23 cellular contexts compared by ENCODE assay signal in the genomic region with DNA sequence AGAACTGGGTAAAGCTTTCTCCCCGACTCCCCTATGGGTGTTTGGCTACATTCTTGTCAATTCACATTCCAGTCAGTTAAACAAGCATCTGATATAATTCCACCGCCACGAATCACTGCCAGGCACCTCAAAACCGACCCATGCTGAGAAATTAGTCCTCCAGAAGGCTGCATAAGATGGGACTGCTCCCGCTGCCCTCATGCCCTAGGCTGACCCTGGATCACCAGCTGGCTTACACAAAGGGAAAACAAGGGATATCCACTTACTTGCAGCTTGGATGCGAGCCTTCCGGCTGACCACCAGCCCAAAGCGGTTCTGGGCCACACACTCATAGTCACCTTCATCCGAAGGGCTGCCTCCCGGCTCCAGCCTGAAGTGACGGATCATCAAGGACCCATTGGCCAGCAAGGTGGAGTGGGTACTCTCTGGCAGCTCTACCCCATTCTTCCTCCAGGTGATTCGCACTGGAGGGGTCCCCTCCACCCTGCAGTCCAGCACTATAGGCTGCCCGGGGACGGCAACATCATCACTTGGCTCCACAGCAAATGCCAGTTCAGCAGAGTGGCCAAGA. TPM values are rescaled to one million over a fixed set of nuclear protein-coding genes. Genes with fewer than 3 reads are reported as not detected.
A peak's percentile ranks its signal among the peaks of the same experiment; 100 is the strongest.
DNase-seq lines count a peak whose midpoint lies in the region; ATAC-seq and TF ChIP-seq lines count a peak whose summit lies in the region.
"Had no signal": no experiment of that assay in that cellular context is flagged by ENCODE, and none has a peak within 500 bp of the region (broad histone marks: within the 10 kb centered on the region; RNA-seq: fewer than 3 reads in every experiment).

No MANE protein-coding gene starts in this region.

- H3K4me3 Mint-ChIP-seq in Calu3 (ENCODE audit: low read depth, unreplicated experiment) = no peak overlapping the region
- H3K4me3 Mint-ChIP-seq: activated naive CD4-positive, alpha-beta T cell treated with anti-CD3 and anti-CD28 coated beads, Interleukin-2, amount 10 ng/mL, durations not matched to agents 7 days and 5 days had no signal

- peaks cover 5% of the 10 kb centered on the region for H3K36me3 ChIP-seq in ectodermal cell (ENCODE audit: control insufficient read depth, insufficient read depth, low read length)
- no peaks in the 10 kb centered on the region for H3K36me3 ChIP-seq in neural cell (ENCODE audit: insufficient read depth, low read length)
- H3K36me3 ChIP-seq: colonic mucosa, neutrophil had no signal

- POLR2A ChIA-PET in RWPE1 (lab: Yijun Ruan, JAX; ENCODE audit: low non-redundant PET) = no interaction called here

- H3K4me1 Mint-ChIP-seq in Calu3 (ENCODE audit: low read depth, unreplicated experiment) = peaks cover 9% of the 10 kb centered on the region

- H4K20me1 ChIP-seq in neural cell (ENCODE audit: insufficient read depth) = no peaks in the 10 kb centered on the region

- H3K9me2 ChIP-seq in neural cell (ENCODE audit: insufficient read depth, low read length) = no peaks in the 10 kb centered on the region

- H3K9ac ChIP-seq in neural cell (ENCODE audit: low read length) = no peak overlapping the region

- H3K9me3 ChIP-seq in ectodermal cell (ENCODE audit: control insufficient read depth, low read length) = no peaks in the 10 kb centered on the region
- no peaks in the 10 kb centered on the region for H3K9me3 ChIP-seq in neural cell (ENCODE audit: low read length)
- H3K9me3 ChIP-seq: colonic mucosa, neutrophil, testis had no signal

- 75 to 79% methylated on average over 14 of the region's 14 CpGs for WGBS in ectodermal cell, 2 experiments

- peaks cover 83% of the 10 kb centered on the region for H3K27me3 Mint-ChIP-seq in Calu3 (ENCODE audit: unreplicated experiment)

- H3K27ac ChIP-seq in ectodermal cell (ENCODE audit: insufficient read depth, low read depth, low read length, poor library complexity, severe bottlenecking) (no peak overlapping the region), neural cell (ENCODE audit: low read length) (no peak overlapping the region), RWPE1 (no peak overlapping the region)
- H3K27ac ChIP-seq: colonic mucosa, neutrophil, testis had no signal

- CTCF ChIA-PET in Calu3 (lab: Charles Lee) = no interaction called here
- CTCF ChIA-PET in RWPE1 (lab: Yijun Ruan, JAX) = interaction anchor here (0.7 to 1.4 kb wide), 2 partner anchors 11 to 37 kb away, joined by 3 to 4 read pairs; no protein-coding TSS in a partner anchor

- H3K4me2 ChIP-seq in neural cell (ENCODE audit: low read length) = no peak overlapping the region

- no peak overlapping the region for H3K4me3 ChIP-seq in AG10803 (ENCODE audit: low read length)
- H3K4me3 ChIP-seq in ectodermal cell (ENCODE audit: insufficient read depth, low read depth, low read length) = peak overlapping the region; percentile 7
- H3K4me3 ChIP-seq in neural cell (ENCODE audit: low read length) = peak overlapping the region; percentile 98
- H3K4me3 ChIP-seq: colonic mucosa, testis had no signal

- peak; percentile 27 for DNase-seq in AG10803 (ENCODE audit: low read depth)
- peak; percentile 28 for DNase-seq in NCI-H226
- no peak for DNase-seq in SKM-1 treated with dmso at 0.1 percent for 144 hours (lab: John Stamatoyannopoulos, UW; ENCODE audit: unreplicated experiment)
- no peak for DNase-seq in Calu3
- DNase-seq in RWPE1 (ENCODE audit: low spot score) = no peak
- DNase-seq: activated CD4-positive, alpha-beta T cell treated with anti-CD3 and anti-CD28 coated beads, Interleukin-2, amount 50 U/mL, for 48 hours; activated naive CD4-positive, alpha-beta T cell treated with anti-CD3 and anti-CD28 coated beads, Interleukin-2, amount 10 ng/mL, durations not matched to agents 7 days and 5 days; colonic mucosa; DMS 273 treated with DMSO at 0.1 percent for 48 hours; left cardiac atrium; MV-4-11; NCI-H1930; NCI-H446 treated with DMSO at 0.1 percent for 48 hours; stimulated activated CD4-positive, alpha-beta T cell treated with anti-CD3 and anti-CD28 coated beads, Interleukin-15, amount 100 ng/mL, for 24 hours; testis had no signal

- peaks cover 52% of the 10 kb centered on the region for H3K4me1 ChIP-seq in ectodermal cell (ENCODE audit: control insufficient read depth, insufficient read depth, low read length)

- peaks cover 18% of the 10 kb centered on the region for H3K79me2 ChIP-seq in neural cell (replicated peaks; ENCODE audit: insufficient read depth, low read length)

- intact Hi-C loops in Calu3 (cut with micrococcal nuclease; ENCODE audit: unreplicated experiment) = no loop called here

- no peak for TF ChIP-seq CTCF in AG10803 (conservative IDR thresholded peaks at IDR 0.05; ENCODE audit: low read length)
- TF ChIP-seq CTCF in neural cell (IDR thresholded peaks at IDR 0.05; ENCODE audit: poor library complexity, severe bottlenecking) = no peak
- no peak for TF ChIP-seq CTCF in Calu3 (IDR thresholded peaks at IDR 0.05; ENCODE audit: unreplicated experiment)
- TF ChIP-seq CTCF in RWPE1 (conservative IDR thresholded peaks at IDR 0.05; ENCODE audit: low read depth) = no peak

- H3K27me3 ChIP-seq in ectodermal cell (ENCODE audit: control insufficient read depth, insufficient read depth, low read length, poor library complexity, severe bottlenecking) (no peaks in the 10 kb centered on the region), neural cell (ENCODE audit: insufficient read depth, low read depth, low read length) (no peaks in the 10 kb centered on the region)
- H3K27me3 ChIP-seq: testis had no signal

- no peak overlapping the region for H2AFZ ChIP-seq in neural cell (ENCODE audit: low read depth, low read length)

- H3K27ac Mint-ChIP-seq in Calu3 (ENCODE audit: unreplicated experiment) = no peak overlapping the region
- H3K27ac Mint-ChIP-seq: activated naive CD4-positive, alpha-beta T cell treated with anti-CD3 and anti-CD28 coated beads, Interleukin-2, amount 10 ng/mL, durations not matched to agents 7 days and 5 days; CD14-positive monocyte had no signal

- TF ChIP-seq EP300 in neural cell (conservative IDR thresholded peaks at IDR 0.05; ENCODE audit: poor library complexity, severe bottlenecking) = no peak

- no peaks in the 10 kb centered on the region for H3K9me3 Mint-ChIP-seq in Calu3 (ENCODE audit: low read depth, unreplicated experiment)
- H3K9me3 Mint-ChIP-seq: activated naive CD4-positive, alpha-beta T cell treated with anti-CD3 and anti-CD28 coated beads, Interleukin-2, amount 10 ng/mL, durations not matched to agents 7 days and 5 days had no signal

- TF ChIP-seq RAD21 in neural cell (conservative IDR thresholded peaks at IDR 0.05) = no peak

- peaks cover 6% of the 10 kb centered on the region for H3K36me3 Mint-ChIP-seq in Calu3 (ENCODE audit: insufficient read depth, unreplicated experiment)
- H3K36me3 Mint-ChIP-seq: activated naive CD4-positive, alpha-beta T cell treated with anti-CD3 and anti-CD28 coated beads, Interleukin-2, amount 10 ng/mL, durations not matched to agents 7 days and 5 days had no signal

- H3F3A ChIP-seq in neural cell (ENCODE audit: insufficient read depth, low read length, poor library complexity, severe bottlenecking) = no peaks in the 10 kb centered on the region

- ATAC-seq in HG02759 (IDR thresholded peaks at IDR 0.05; ENCODE audit: unreplicated experiment) = no peak
- ATAC-seq: left cardiac atrium, Right ventricle myocardium inferior had no signal

- no TSS peak for BruUV-seq in Calu3 (replicated peaks; lab: Mats Ljungman, UMichigan)

TF ChIP-seq in neural cell, 6 proteins besides CTCF, POLR2A, EP300 and RAD21:
- no peak for TF ChIP-seq REST (IDR thresholded peaks at IDR 0.05; ENCODE audit: borderline replicate concordance)
- no peak for TF ChIP-seq EZH2 (IDR thresholded peaks at IDR 0.05; ENCODE audit: borderline replicate concordance, insufficient read depth, low read length, poor library complexity, severe bottlenecking)
- TF ChIP-seq SMC3 (conservative IDR thresholded peaks at IDR 0.05; ENCODE audit: poor library complexity) = no peak
- no peak for TF ChIP-seq MXI1 (conservative IDR thresholded peaks at IDR 0.05; ENCODE audit: poor library complexity, severe bottlenecking)
- no peak for TF ChIP-seq TAF1 (IDR thresholded peaks at IDR 0.05; ENCODE audit: low read depth)
- TF ChIP-seq POLR2AphosphoS5 (IDR thresholded peaks at IDR 0.05) = no peak

RNA-seq across cellular contexts. Expression of gene IGDCC3, which starts 2.9 kb away (rescaled TPM):
- polyA plus RNA-seq in ectodermal cell (2013, experiment 1 of 4) = 142 TPM
- 154 TPM for polyA plus RNA-seq in ectodermal cell (2013, experiment 2 of 4)
- 120 TPM for polyA plus RNA-seq in ectodermal cell (2013, experiment 3 of 4)
- 137 TPM for polyA plus RNA-seq in ectodermal cell (2013, experiment 4 of 4)
- polyA plus RNA-seq in neural cell = 14.4 and 18.8 TPM in 2 replicates
- 21.0 and 21.9 TPM in 2 replicates for polyA minus RNA-seq in neural cell
- total RNA-seq in Calu3 (2022) = not detected in 2 replicates
- total RNA-seq: mesenteric fat pad; T-helper 1 cell treated with Interleukin-12 subunit alpha and Interleukin-12 subunit beta and Interleukin-4 antibody, amounts not matched to agents 30 ng/mL and 1 ng/mL, for 36 hours had no signal
- polyA plus RNA-seq: CD14-positive monocyte had no signal

RNA-seq across cellular contexts. Expression of gene IGDCC4, which starts 47.8 kb away (rescaled TPM):
- polyA plus RNA-seq in ectodermal cell (2013, experiment 1 of 4) = 23.5 TPM
- polyA plus RNA-seq in ectodermal cell (2013, experiment 2 of 4) = 30.4 TPM
- polyA plus RNA-seq in ectodermal cell (2013, experiment 3 of 4) = 18.7 TPM
- 25.9 TPM for polyA plus RNA-seq in ectodermal cell (2013, experiment 4 of 4)
- polyA plus RNA-seq in neural cell = 1.2 and 3.1 TPM in 2 replicates
- 4.1 and 4.6 TPM in 2 replicates for polyA minus RNA-seq in neural cell
- 0.17 and 0.64 TPM in 2 replicates for total RNA-seq in Calu3 (2022)
- polyA plus RNA-seq: CD14-positive monocyte had no signal

Comparison
In these comparisons a context has a peak if more than half of its experiments do, and no peak if none do; other contexts are left out.
1. DNase-seq: peak in AG10803 (single experiment) and NCI-H226 (single experiment); none in SKM-1 treated with dmso at 0.1 percent for 144 hours (single experiment), Calu3 (single experiment) and RWPE1 (single experiment).